ENCODE assay signal across 8 cellular contexts in genomic region chr6:89122625-89123024, GRCh38. TPM values are rescaled to one million over a fixed set of nuclear protein-coding genes. Genes with fewer than 3 reads are reported as not detected.
A peak's percentile ranks its signal among the peaks of the same experiment; 100 is the strongest.
DNase-seq lines count a peak whose midpoint lies in the region; ATAC-seq and TF ChIP-seq lines count a peak whose summit lies in the region.

No MANE protein-coding gene starts in this region.

- H3K4me3 ChIP-seq in GM12865 (ENCODE audit: low read depth, low read length), result no peak overlapping the region
- H3K4me3 ChIP-seq in testis, result no peak overlapping the region

- no peaks in the 10 kb centered on the region for H3K27me3 Mint-ChIP-seq in T-helper 17 cell

- no peaks in the 10 kb centered on the region for H3K4me1 ChIP-seq in testis

- H3K36me3 Mint-ChIP-seq in T-helper 17 cell (ENCODE audit: low read depth), result peaks cover 4% of the 10 kb centered on the region

- no peaks in the 10 kb centered on the region for H3K27me3 ChIP-seq in testis

- no peak overlapping the region for H3K4me3 Mint-ChIP-seq in T-helper 17 cell

- TF ChIP-seq POLR2A in testis (IDR thresholded peaks at IDR 0.05), result no peak
- TF ChIP-seq POLR2A in GM18505 (IDR thresholded peaks at IDR 0.05; ENCODE audit: borderline replicate concordance, extremely low read depth, insufficient read depth, insufficient read length), result no peak

- intact Hi-C loops in testis (cut with DNase I; ENCODE audit: low total_unique reads), result loop anchor here (10.0 kb wide), 1 partner anchor 122 kb away; no protein-coding TSS in a partner anchor

- peaks cover 2% of the 10 kb centered on the region for H3K4me1 Mint-ChIP-seq in T-helper 17 cell

- no peaks in the 10 kb centered on the region for H3K36me3 ChIP-seq in testis (ENCODE audit: low read depth, missing control alignments)

- DNase-seq in AML-193 (lab: John Stamatoyannopoulos, UW) (peak; percentile 68 to 76), GM12865 (ENCODE audit: low read depth) (peak; percentile 54), M059J (ENCODE audit: low read depth) (peak; percentile 37), T-helper 17 cell (no peak), germinal center (ENCODE audit: low spot score) (peak; percentile 27), testis (no peak)

- peak; percentile 62 for ATAC-seq in T-helper 17 cell
- no peak for ATAC-seq in GM18505 (IDR thresholded peaks at IDR 0.05; ENCODE audit: unreplicated experiment)
- no peak for ATAC-seq in HG02981 (IDR thresholded peaks at IDR 0.05; ENCODE audit: unreplicated experiment)

- TF ChIP-seq CTCF in GM12865 (IDR thresholded peaks at IDR 0.05; ENCODE audit: insufficient read depth, low read depth, low read length, missing control alignments), result peak; percentile 51
- TF ChIP-seq CTCF in testis (IDR thresholded peaks at IDR 0.05), result peak in 2 of 3 experiments; percentile 19 to 26

- H3K9me3 ChIP-seq in T-helper 17 cell (ENCODE audit: control insufficient read depth, low read length, poor library complexity, severe bottlenecking) (no peaks in the 10 kb centered on the region), testis (no peaks in the 10 kb centered on the region)

- H3K27ac Mint-ChIP-seq in T-helper 17 cell, result no peak overlapping the region

- no peak overlapping the region for H3K27ac ChIP-seq in testis

RNA-seq across cellular contexts. Expression of gene SRSF12, which starts 4.8 kb away (rescaled TPM):
- not detected in 2 replicates for total RNA-seq in M059J (2014; rRNA removed; shearing (Covaris generic))
- total RNA-seq in T-helper 17 cell (not detected), testis (10 to 100 TPM; 14.7 to 21.7 TPM)
- 30.1 TPM for polyA plus RNA-seq in testis (ENCODE audit: insufficient read depth, low read depth, low replicate concordance)

RNA-seq across cellular contexts. Expression of gene PM20D2, which starts 23.2 kb away (rescaled TPM):
- 6.1 and 12.4 TPM in 2 replicates for total RNA-seq in M059J (2014; rRNA removed; shearing (Covaris generic))
- total RNA-seq in T-helper 17 cell (1 to 10 TPM; 4.2 to 5.5 TPM), testis (1 to 10 TPM; 6.9 to 7.1 TPM)
- polyA plus RNA-seq in testis (ENCODE audit: insufficient read depth, low read depth, low replicate concordance), result 4.4 TPM

RNA-seq across cellular contexts. Expression of gene PNRC1, which starts 42.1 kb away (rescaled TPM):
- 20.3 and 31.1 TPM in 2 replicates for total RNA-seq in M059J (2014; rRNA removed; shearing (Covaris generic))
- 100 to 1,000 TPM; 671 to 837 TPM for total RNA-seq in T-helper 17 cell
- 100 to 1,000 TPM; 220 to 221 TPM for total RNA-seq in testis
- 83.2 TPM for polyA plus RNA-seq in testis (ENCODE audit: insufficient read depth, low read depth, low replicate concordance)

Comparison
In these comparisons a context has a peak if more than half of its experiments do, and no peak if none do; other contexts are left out.
1. DNase-seq: peak in AML-193 (2 of 2), GM12865 (single experiment), M059J (single experiment) and germinal center (single experiment); none in T-helper 17 cell (0 of 3) and testis (single experiment).
2. RNA of gene SRSF12, which starts 4.8 kb away (total RNA-seq): 14.7 to 21.7 TPM in testis; not detected in M059J and not detected in T-helper 17 cell; every median in the first group is over 10 times any median in the second.